13 cellular contexts compared by ENCODE assay signal in genomic region chr19:36256853-36257511, GRCh38. TPM values are rescaled to one million over a fixed set of nuclear protein-coding genes. Genes with fewer than 3 reads are reported as not detected.
A peak's percentile ranks its signal among the peaks of the same experiment; 100 is the strongest.
DNase-seq lines count a peak whose midpoint lies in the region; ATAC-seq and TF ChIP-seq lines count a peak whose summit lies in the region.
"Had no signal": no experiment of that assay in that cellular context is flagged by ENCODE, and none has a peak within 500 bp of the region (broad histone marks: within the 10 kb centered on the region; RNA-seq: fewer than 3 reads in every experiment).

No MANE protein-coding gene starts in this region.

- H3K4me1 ChIP-seq in ascending aorta, result no peaks in the 10 kb centered on the region
- no peaks in the 10 kb centered on the region for H3K4me1 ChIP-seq in gastrocnemius medialis

- intact Hi-C loops in ascending aorta (cut with DNase I) (no loop called here), left ventricle myocardium superior (cut with micrococcal nuclease) (no loop called here), gastrocnemius medialis (cut with DNase I; ENCODE audit: low total_unique reads) (no loop called here)

- peaks cover 4 to 8% of the 10 kb centered on the region in 2 donors for H3K27me3 Mint-ChIP-seq in stimulated activated naive B cell treated with anti-CD40 and anti-IgM and Interleukin-4, amounts not matched to agents 10 μg/mL and 1 μg/mL and 100 μg/mL, for 72 hours
- H3K27me3 Mint-ChIP-seq: activated CD4-positive, alpha-beta T cell treated with anti-CD3 and anti-CD28 coated beads, Interleukin-2, amount 10 ng/mL, durations not matched to agents 7 days and 5 days; CD4-positive, CD25-positive, alpha-beta regulatory T cell had no signal

- H3K4me1 Mint-ChIP-seq in stimulated activated naive B cell treated with anti-CD40 and anti-IgM and Interleukin-4, amounts not matched to agents 10 μg/mL and 1 μg/mL and 100 μg/mL, for 72 hours, result no peaks in the 10 kb centered on the region
- H3K4me1 Mint-ChIP-seq: activated CD4-positive, alpha-beta T cell treated with anti-CD3 and anti-CD28 coated beads, Interleukin-2, amount 10 ng/mL, durations not matched to agents 7 days and 5 days had no signal

- in situ Hi-C loops in gastrocnemius medialis (cut with MboI; ENCODE audit: low sequenced_read_pairs in 4 of 4), result no loop called here

- H3K4me3 ChIP-seq in BJ (ENCODE audit: low read depth, low read length) (peak overlapping the region; percentile 18), ascending aorta (peak overlapping the region; percentile 39 to 64), gastrocnemius medialis (peak overlapping the region in 3 of 4 donors; percentile 35 to 62 (median 37))

- peaks cover 0 to 4% of the 10 kb centered on the region in 2 donors for H3K9me3 Mint-ChIP-seq in stimulated activated naive B cell treated with anti-CD40 and anti-IgM and Interleukin-4, amounts not matched to agents 10 μg/mL and 1 μg/mL and 100 μg/mL, for 72 hours

- TF ChIP-seq POLR2A in gastrocnemius medialis (IDR thresholded peaks at IDR 0.05), result no peak

- no peak overlapping the region for H3K27ac Mint-ChIP-seq in stimulated activated naive B cell treated with anti-CD40 and anti-IgM and Interleukin-4, amounts not matched to agents 10 μg/mL and 1 μg/mL and 100 μg/mL, for 72 hours
- H3K27ac Mint-ChIP-seq: activated CD4-positive, alpha-beta T cell treated with anti-CD3 and anti-CD28 coated beads, Interleukin-2, amount 10 ng/mL, durations not matched to agents 7 days and 5 days had no signal

- no peak overlapping the region for H3K4me3 Mint-ChIP-seq in stimulated activated naive B cell treated with anti-CD40 and anti-IgM and Interleukin-4, amounts not matched to agents 10 μg/mL and 1 μg/mL and 100 μg/mL, for 72 hours
- H3K4me3 Mint-ChIP-seq: activated CD4-positive, alpha-beta T cell treated with anti-CD3 and anti-CD28 coated beads, Interleukin-2, amount 10 ng/mL, durations not matched to agents 7 days and 5 days had no signal

- H3K36me3 Mint-ChIP-seq in stimulated activated naive B cell treated with anti-CD40 and anti-IgM and Interleukin-4, amounts not matched to agents 10 μg/mL and 1 μg/mL and 100 μg/mL, for 72 hours, result peaks cover 12% of the 10 kb centered on the region in 2 donors

- TF ChIP-seq CTCF in BJ (IDR thresholded peaks at IDR 0.05; ENCODE audit: insufficient read depth, low read depth, low read length) (no peak), ascending aorta (IDR thresholded peaks at IDR 0.05) (no peak), gastrocnemius medialis (IDR thresholded peaks at IDR 0.05 in 4 of 5, conservative IDR thresholded peaks at IDR 0.05 in 1 of 5) (no peak)

- no peaks in the 10 kb centered on the region for H3K27me3 ChIP-seq in BJ (ENCODE audit: control insufficient read depth, insufficient read depth, low read length)
- H3K27me3 ChIP-seq in ascending aorta, result no peaks in the 10 kb centered on the region
- H3K27me3 ChIP-seq in gastrocnemius medialis, result peaks cover 0 to 9% (median 0%) of the 10 kb centered on the region in 3 donors

- H3K27ac ChIP-seq in ascending aorta (no peak overlapping the region), gastrocnemius medialis (peak overlapping the region in 1 of 4 donors; percentile 41)

- CTCF ChIA-PET in BJ (lab: Yijun Ruan, JAX), result no interaction called here

- DNase-seq in BJ (ENCODE audit: low read depth) (no peak), ascending aorta (ENCODE audit: low spot score in 2 of 2) (no peak), left ventricle myocardium superior (peak; percentile 28), gastrocnemius medialis (no peak), NCI-H524 (lab: John Stamatoyannopoulos, UW) (no peak), Kasumi-1 (lab: John Stamatoyannopoulos, UW) (no peak)
- no peak for DNase-seq in stimulated activated naive B cell treated with anti-CD40 and anti-IgM and Interleukin-4, amounts not matched to agents 10 μg/mL and 1 μg/mL and 100 μg/mL, for 72 hours
- DNase-seq: activated CD4-positive, alpha-beta T cell treated with anti-CD3 and anti-CD28 coated beads, Interleukin-2, amount 10 ng/mL, durations not matched to agents 7 days and 5 days; activated naive CD4-positive, alpha-beta T cell treated with anti-CD3 and anti-CD28 coated beads, Interleukin-2, amount 50 U/mL, for 16 hours; CD4-positive, CD25-positive, alpha-beta regulatory T cell; islet precursor cell; NCI-H2227 treated with DMSO at 0.1 percent for 48 hours had no signal

- POLR2A ChIA-PET in BJ (lab: Charles Lee), result no interaction called here

- ATAC-seq in left ventricle myocardium superior (peak; percentile 35), gastrocnemius medialis (no peak), HG03280 (IDR thresholded peaks at IDR 0.05; ENCODE audit: unreplicated experiment) (no peak)
- no peak for ATAC-seq in stimulated activated naive B cell treated with anti-CD40 and anti-IgM and Interleukin-4, amounts not matched to agents 10 μg/mL and 1 μg/mL and 100 μg/mL, for 72 hours (replicated peaks)

- H3K36me3 ChIP-seq in BJ (ENCODE audit: control insufficient read depth, insufficient read depth, low read length) (no peaks in the 10 kb centered on the region), ascending aorta (peaks cover 0 to 5% of the 10 kb centered on the region in 2 donors), gastrocnemius medialis (no peaks in the 10 kb centered on the region)

- H3K9me3 ChIP-seq in ascending aorta (peaks cover 0 to 16% of the 10 kb centered on the region in 2 donors), gastrocnemius medialis (no peaks in the 10 kb centered on the region)

RNA-seq across cellular contexts. Expression of gene ZNF146, which starts 42.1 kb away (rescaled TPM):
- polyA plus RNA-seq in BJ (2011; rRNA removed), result 24.3 and 54.1 TPM in 2 replicates
- 18.6 and 19.2 TPM in 2 replicates for polyA minus RNA-seq in BJ (2011; rRNA and poly(A)+ RNA removed)
- total RNA-seq in ascending aorta (21.2 TPM), left ventricle myocardium superior (29.1 TPM), gastrocnemius medialis (100 to 1,000 TPM in 1 of 4 donors, 10 to 100 TPM in 3; 47.8 to 108 (median 91.2) TPM)

RNA-seq across cellular contexts. Expression of gene ZNF565, which starts 42.5 kb away (rescaled TPM):
- 2.2 and 2.7 TPM in 2 replicates for polyA plus RNA-seq in BJ (2011; rRNA removed)
- polyA minus RNA-seq in BJ (2011; rRNA and poly(A)+ RNA removed), result 2.4 and 2.7 TPM in 2 replicates
- total RNA-seq in ascending aorta (1.9 TPM), left ventricle myocardium superior (4.6 TPM), gastrocnemius medialis (1 to 10 TPM; 1.7 to 5.3 (median 2.3) TPM)
